8 cellular contexts compared by ENCODE assay signal in the genomic region with DNA sequence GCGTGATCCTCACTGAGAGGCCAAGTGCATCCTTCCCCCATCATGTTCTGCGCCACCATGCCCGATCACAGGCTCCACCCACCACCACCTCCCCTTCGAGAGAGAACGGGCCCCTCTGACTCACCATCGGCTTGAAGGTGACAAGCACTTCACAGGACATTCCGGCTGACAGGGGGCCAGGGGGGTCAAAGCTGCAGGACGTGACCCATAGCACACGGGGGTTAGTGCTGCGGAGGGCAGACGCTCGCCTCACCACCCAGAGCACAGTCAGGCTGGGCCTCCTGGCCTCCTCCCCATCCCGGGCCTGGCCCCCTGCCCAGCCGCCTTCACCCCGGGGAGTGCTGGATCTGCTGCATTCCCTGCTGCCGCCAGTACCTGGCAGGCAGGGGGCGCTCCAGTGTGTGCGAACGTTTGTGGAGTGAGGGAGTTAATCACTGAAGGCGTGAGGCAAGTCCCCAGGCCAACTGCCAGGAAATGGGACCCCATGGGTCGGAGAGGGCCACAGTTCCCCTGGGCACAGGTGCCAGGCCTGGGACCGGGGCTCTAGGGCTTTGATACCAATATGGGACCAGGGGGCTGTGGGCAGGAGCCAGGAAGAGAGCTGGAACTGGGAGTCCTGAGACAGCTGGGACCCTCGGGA. TPM values are rescaled to one million over a fixed set of nuclear protein-coding genes. Genes with fewer than 3 reads are reported as not detected.
DNase-seq lines count a peak whose midpoint lies in the region; ATAC-seq and TF ChIP-seq lines count a peak whose summit lies in the region.

No MANE protein-coding gene starts in this region.

- CTCF ChIA-PET in activated CD4-positive, alpha-beta T cell treated with anti-CD3 and anti-CD28 coated beads for 36 hours (lab: Charles Lee), result interaction anchor here (0.6 to 3.8 kb wide), 9 partner anchors 12 to 424 kb away, joined by 3 to 51 read pairs (median 3); no protein-coding TSS in a partner anchor

- POLR2A ChIA-PET in activated CD4-positive, alpha-beta T cell treated with anti-CD3 and anti-CD28 coated beads for 36 hours (lab: Charles Lee), result interaction anchor here (0.6 kb wide), 1 partner anchor 25 kb away, joined by 4 read pairs; no protein-coding TSS in a partner anchor

- TF ChIP-seq CTCF in 22Rv1 (IDR thresholded peaks at IDR 0.05), result peak; percentile 95
- TF ChIP-seq CTCF in GM12874 (IDR thresholded peaks at IDR 0.05; ENCODE audit: insufficient read depth, low read depth, low read length), result peak; percentile 78
- TF ChIP-seq CTCF in choroid plexus epithelial cell (conservative IDR thresholded peaks at IDR 0.05; ENCODE audit: low read depth, low read length), result peak; percentile 85

- peaks cover 11% of the 10 kb centered on the region for H3K4me1 Mint-ChIP-seq in activated CD4-positive, alpha-beta T cell treated with anti-CD3 and anti-CD28 coated beads for 36 hours

- intact Hi-C loops in activated CD4-positive, alpha-beta T cell treated with anti-CD3 and anti-CD28 coated beads for 36 hours (cut with DNase I, micrococcal nuclease), result loop anchor here (1.0 to 5.0 kb wide), 4 partner anchors 84 to 212 kb away; partner anchors contain the start of gene PRKCZ (in 1 of the 2)

- H3K27me3 Mint-ChIP-seq in activated CD4-positive, alpha-beta T cell treated with anti-CD3 and anti-CD28 coated beads for 36 hours, result peaks cover 17% of the 10 kb centered on the region

- peak; percentile 93 for ATAC-seq in activated CD4-positive, alpha-beta T cell treated with anti-CD3 and anti-CD28 coated beads for 36 hours
- ATAC-seq in HG03097 (IDR thresholded peaks at IDR 0.05; ENCODE audit: low FRiP score, unreplicated experiment), result no peak

- peak; percentile 79 for DNase-seq in NCI-H226
- peak; percentile 93 for DNase-seq in activated CD4-positive, alpha-beta T cell treated with anti-CD3 and anti-CD28 coated beads for 36 hours
- DNase-seq in choroid plexus epithelial cell (ENCODE audit: low read depth), result peak; percentile 82
- peak; percentile 92 for DNase-seq in left kidney (ENCODE audit: low read depth, low spot score)
- DNase-seq in stimulated activated CD4-positive, alpha-beta T cell treated with anti-CD3 and anti-CD28 coated beads, Interleukin-4, amount 100 ng/mL, for 4 hours, result peak; percentile 56 to 69

- no peak overlapping the region for H3K4me3 ChIP-seq in choroid plexus epithelial cell (ENCODE audit: low read depth, low read length)

- peaks cover under 1% of the 10 kb centered on the region for H3K9me3 Mint-ChIP-seq in activated CD4-positive, alpha-beta T cell treated with anti-CD3 and anti-CD28 coated beads for 36 hours (ENCODE audit: low read depth)

- no peak overlapping the region for H3K27ac ChIP-seq in 22Rv1

- peaks cover under 1% of the 10 kb centered on the region for H3K36me3 Mint-ChIP-seq in activated CD4-positive, alpha-beta T cell treated with anti-CD3 and anti-CD28 coated beads for 36 hours (ENCODE audit: low read depth)

- H3K4me3 Mint-ChIP-seq in activated CD4-positive, alpha-beta T cell treated with anti-CD3 and anti-CD28 coated beads for 36 hours, result no peak overlapping the region

- H3K27ac Mint-ChIP-seq in activated CD4-positive, alpha-beta T cell treated with anti-CD3 and anti-CD28 coated beads for 36 hours, result peak overlapping the region; percentile 67

RNA-seq across cellular contexts. Expression of gene TMEM52, which starts 40.9 kb away (rescaled TPM):
- total RNA-seq in activated CD4-positive, alpha-beta T cell treated with anti-CD3 and anti-CD28 coated beads for 36 hours, result 1 to 10 TPM in 1 of 2 experiments, under 1 TPM in 1; 0.88 to 1.1 TPM

RNA-seq across cellular contexts. Expression of gene CFAP74, which starts 43.6 kb away (rescaled TPM):
- under 1 TPM in 1 of 2 experiments, not detected in 1; 0.25 TPM for total RNA-seq in activated CD4-positive, alpha-beta T cell treated with anti-CD3 and anti-CD28 coated beads for 36 hours

RNA-seq across cellular contexts. Expression of gene CALML6, which starts 44.9 kb away (rescaled TPM):
- under 1 TPM; 0.21 to 0.81 TPM for total RNA-seq in activated CD4-positive, alpha-beta T cell treated with anti-CD3 and anti-CD28 coated beads for 36 hours

RNA-seq across cellular contexts. Expression of gene GABRD, which starts 59.2 kb away (rescaled TPM):
- total RNA-seq in activated CD4-positive, alpha-beta T cell treated with anti-CD3 and anti-CD28 coated beads for 36 hours, result not detected
